In genomic region chr19:16559896-16560295, GRCh38 we compare ENCODE assay signal across 17 cellular contexts.
"Had no signal": no experiment of that assay in that cellular context is flagged by ENCODE, and none has a peak within 500 bp of the region (broad histone marks: within the 10 kb centered on the region; RNA-seq: fewer than 3 reads in every experiment).

No MANE protein-coding gene starts in this region.

- H3K4me3 Mint-ChIP-seq: activated B cell treated with CpG ODN at 0.5 μM for 24 hours; activated CD4-positive, alpha-beta T cell treated with anti-CD3 and anti-CD28 coated beads, Interleukin-2, amount 10 ng/mL, durations not matched to agents 7 days and 5 days; activated naive CD8-positive, alpha-beta T cell treated with anti-CD3 and anti-CD28 coated beads, Interleukin-2, amount 50 U/mL, for 24 hours; dendritic cell treated with granulocyte-macrophage colony-stimulating factor and Interleukin-4, amounts not matched to agents 40 ng/mL and 50 ng/mL, for 4 days; nephron progenitor cell had no signal

- H3K9me3 Mint-ChIP-seq: activated B cell treated with CpG ODN at 0.5 μM for 24 hours; activated CD4-positive, alpha-beta T cell treated with anti-CD3 and anti-CD28 coated beads, Interleukin-2, amount 10 ng/mL, durations not matched to agents 7 days and 5 days; activated naive CD8-positive, alpha-beta T cell treated with anti-CD3 and anti-CD28 coated beads, Interleukin-2, amount 50 U/mL, for 24 hours; dendritic cell treated with granulocyte-macrophage colony-stimulating factor and Interleukin-4, amounts not matched to agents 40 ng/mL and 50 ng/mL, for 4 days; nephron progenitor cell had no signal

- ATAC-seq: activated naive CD8-positive, alpha-beta T cell treated with anti-CD3 and anti-CD28 coated beads, Interleukin-2, amount 50 U/mL, for 24 hours; body of pancreas; esophagus mucosa; foreskin keratinocyte; left colon had no signal

- DNase-seq: activated B cell treated with CpG ODN at 0.5 μM for 24 hours; activated CD4-positive, alpha-beta T cell treated with anti-CD3 and anti-CD28 coated beads, Interleukin-2, amount 10 ng/mL, durations not matched to agents 7 days and 5 days; activated CD8-positive, alpha-beta memory T cell treated with anti-CD3 and anti-CD28 coated beads for 24 hours; activated naive CD8-positive, alpha-beta T cell treated with anti-CD3 and anti-CD28 coated beads, Interleukin-2, amount 50 U/mL, for 24 hours; body of pancreas; central memory CD4-positive, alpha-beta T cell; foreskin keratinocyte; left colon; nephron progenitor cell; sigmoid colon; stimulated activated CD4-positive, alpha-beta T cell treated with anti-CD3 and anti-CD28 coated beads, Interleukin-12 subunit alpha, Interleukin-12 subunit beta, amount 100 ng/mL, for 4 hours; stimulated activated naive CD4-positive, alpha-beta T cell treated with Interleukin-2 at 50 U/mL for 16 hours; trophoblast cell had no signal

- H3K27ac Mint-ChIP-seq: activated B cell treated with CpG ODN at 0.5 μM for 24 hours; activated naive CD8-positive, alpha-beta T cell treated with anti-CD3 and anti-CD28 coated beads, Interleukin-2, amount 50 U/mL, for 24 hours; dendritic cell treated with granulocyte-macrophage colony-stimulating factor and Interleukin-4, amounts not matched to agents 40 ng/mL and 50 ng/mL, for 4 days had no signal

- H3K4me1 ChIP-seq: foreskin keratinocyte, sigmoid colon, SJSA1 had no signal

- H3K4me3 ChIP-seq: body of pancreas, lung, sigmoid colon, SJSA1 had no signal

- H3K9me3 ChIP-seq: body of pancreas, sigmoid colon, SJSA1 had no signal

- H3K4me1 Mint-ChIP-seq: nephron progenitor cell had no signal

- H3K27me3 ChIP-seq: body of pancreas, foreskin keratinocyte, sigmoid colon, SJSA1 had no signal

- H3K27ac ChIP-seq: body of pancreas, foreskin keratinocyte, sigmoid colon, SJSA1 had no signal

- H3K27me3 Mint-ChIP-seq: activated B cell treated with CpG ODN at 0.5 μM for 24 hours; activated CD4-positive, alpha-beta T cell treated with anti-CD3 and anti-CD28 coated beads, Interleukin-2, amount 10 ng/mL, durations not matched to agents 7 days and 5 days; activated naive CD8-positive, alpha-beta T cell treated with anti-CD3 and anti-CD28 coated beads, Interleukin-2, amount 50 U/mL, for 24 hours; dendritic cell treated with granulocyte-macrophage colony-stimulating factor and Interleukin-4, amounts not matched to agents 40 ng/mL and 50 ng/mL, for 4 days had no signal
